In the genomic region with DNA sequence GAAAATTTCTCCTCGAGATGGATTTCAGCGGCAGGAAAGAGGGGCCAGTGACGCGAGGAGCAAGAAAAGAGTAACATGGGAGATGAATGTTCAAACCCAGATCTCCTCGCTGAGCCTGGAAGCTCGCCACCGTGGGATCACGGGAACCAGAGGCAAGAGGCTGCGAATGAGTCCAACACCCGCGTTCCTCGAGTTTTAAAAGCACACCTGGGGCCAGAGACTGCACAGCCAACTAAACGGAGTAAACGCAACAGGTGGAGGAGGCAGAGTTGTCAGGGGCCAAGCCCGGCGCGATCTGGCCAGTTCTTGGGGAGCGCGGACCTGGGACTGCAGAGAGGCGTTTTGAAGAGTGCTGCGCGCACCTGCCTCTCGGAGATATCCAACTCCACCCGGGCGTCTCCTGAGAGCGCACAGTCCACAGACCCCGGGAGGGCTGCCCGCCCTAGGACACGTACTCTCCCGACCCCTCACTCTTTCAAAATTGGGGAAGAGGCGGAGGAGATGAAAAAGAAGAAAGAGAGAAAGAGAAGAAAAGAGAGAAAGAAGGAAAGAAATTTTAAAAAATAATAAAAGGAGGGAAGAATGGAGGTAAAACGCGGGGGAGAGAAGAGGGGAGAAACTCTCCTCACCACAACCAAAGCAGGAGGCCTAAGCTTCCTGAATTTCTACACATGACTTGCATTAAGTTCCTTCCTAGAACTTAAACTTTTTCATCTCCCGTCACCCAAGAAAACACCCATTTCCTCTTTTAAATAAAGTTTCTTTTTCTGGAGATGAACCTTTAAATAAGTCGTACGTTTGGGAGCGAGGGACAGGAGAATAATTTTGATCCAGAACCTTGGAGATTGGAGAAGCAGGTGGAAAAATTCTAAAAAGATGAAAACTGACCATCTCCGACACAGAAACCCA, we compare ENCODE assay signal across 1 cellular context.
TF ChIP-seq lines count a peak whose summit lies in the region.

No MANE protein-coding gene starts in this region.

TF ChIP-seq in GM23338, 12 proteins besides CTCF, POLR2A, EP300 and RAD21 (continued from another document):
- TF ChIP-seq, protein P1, sequence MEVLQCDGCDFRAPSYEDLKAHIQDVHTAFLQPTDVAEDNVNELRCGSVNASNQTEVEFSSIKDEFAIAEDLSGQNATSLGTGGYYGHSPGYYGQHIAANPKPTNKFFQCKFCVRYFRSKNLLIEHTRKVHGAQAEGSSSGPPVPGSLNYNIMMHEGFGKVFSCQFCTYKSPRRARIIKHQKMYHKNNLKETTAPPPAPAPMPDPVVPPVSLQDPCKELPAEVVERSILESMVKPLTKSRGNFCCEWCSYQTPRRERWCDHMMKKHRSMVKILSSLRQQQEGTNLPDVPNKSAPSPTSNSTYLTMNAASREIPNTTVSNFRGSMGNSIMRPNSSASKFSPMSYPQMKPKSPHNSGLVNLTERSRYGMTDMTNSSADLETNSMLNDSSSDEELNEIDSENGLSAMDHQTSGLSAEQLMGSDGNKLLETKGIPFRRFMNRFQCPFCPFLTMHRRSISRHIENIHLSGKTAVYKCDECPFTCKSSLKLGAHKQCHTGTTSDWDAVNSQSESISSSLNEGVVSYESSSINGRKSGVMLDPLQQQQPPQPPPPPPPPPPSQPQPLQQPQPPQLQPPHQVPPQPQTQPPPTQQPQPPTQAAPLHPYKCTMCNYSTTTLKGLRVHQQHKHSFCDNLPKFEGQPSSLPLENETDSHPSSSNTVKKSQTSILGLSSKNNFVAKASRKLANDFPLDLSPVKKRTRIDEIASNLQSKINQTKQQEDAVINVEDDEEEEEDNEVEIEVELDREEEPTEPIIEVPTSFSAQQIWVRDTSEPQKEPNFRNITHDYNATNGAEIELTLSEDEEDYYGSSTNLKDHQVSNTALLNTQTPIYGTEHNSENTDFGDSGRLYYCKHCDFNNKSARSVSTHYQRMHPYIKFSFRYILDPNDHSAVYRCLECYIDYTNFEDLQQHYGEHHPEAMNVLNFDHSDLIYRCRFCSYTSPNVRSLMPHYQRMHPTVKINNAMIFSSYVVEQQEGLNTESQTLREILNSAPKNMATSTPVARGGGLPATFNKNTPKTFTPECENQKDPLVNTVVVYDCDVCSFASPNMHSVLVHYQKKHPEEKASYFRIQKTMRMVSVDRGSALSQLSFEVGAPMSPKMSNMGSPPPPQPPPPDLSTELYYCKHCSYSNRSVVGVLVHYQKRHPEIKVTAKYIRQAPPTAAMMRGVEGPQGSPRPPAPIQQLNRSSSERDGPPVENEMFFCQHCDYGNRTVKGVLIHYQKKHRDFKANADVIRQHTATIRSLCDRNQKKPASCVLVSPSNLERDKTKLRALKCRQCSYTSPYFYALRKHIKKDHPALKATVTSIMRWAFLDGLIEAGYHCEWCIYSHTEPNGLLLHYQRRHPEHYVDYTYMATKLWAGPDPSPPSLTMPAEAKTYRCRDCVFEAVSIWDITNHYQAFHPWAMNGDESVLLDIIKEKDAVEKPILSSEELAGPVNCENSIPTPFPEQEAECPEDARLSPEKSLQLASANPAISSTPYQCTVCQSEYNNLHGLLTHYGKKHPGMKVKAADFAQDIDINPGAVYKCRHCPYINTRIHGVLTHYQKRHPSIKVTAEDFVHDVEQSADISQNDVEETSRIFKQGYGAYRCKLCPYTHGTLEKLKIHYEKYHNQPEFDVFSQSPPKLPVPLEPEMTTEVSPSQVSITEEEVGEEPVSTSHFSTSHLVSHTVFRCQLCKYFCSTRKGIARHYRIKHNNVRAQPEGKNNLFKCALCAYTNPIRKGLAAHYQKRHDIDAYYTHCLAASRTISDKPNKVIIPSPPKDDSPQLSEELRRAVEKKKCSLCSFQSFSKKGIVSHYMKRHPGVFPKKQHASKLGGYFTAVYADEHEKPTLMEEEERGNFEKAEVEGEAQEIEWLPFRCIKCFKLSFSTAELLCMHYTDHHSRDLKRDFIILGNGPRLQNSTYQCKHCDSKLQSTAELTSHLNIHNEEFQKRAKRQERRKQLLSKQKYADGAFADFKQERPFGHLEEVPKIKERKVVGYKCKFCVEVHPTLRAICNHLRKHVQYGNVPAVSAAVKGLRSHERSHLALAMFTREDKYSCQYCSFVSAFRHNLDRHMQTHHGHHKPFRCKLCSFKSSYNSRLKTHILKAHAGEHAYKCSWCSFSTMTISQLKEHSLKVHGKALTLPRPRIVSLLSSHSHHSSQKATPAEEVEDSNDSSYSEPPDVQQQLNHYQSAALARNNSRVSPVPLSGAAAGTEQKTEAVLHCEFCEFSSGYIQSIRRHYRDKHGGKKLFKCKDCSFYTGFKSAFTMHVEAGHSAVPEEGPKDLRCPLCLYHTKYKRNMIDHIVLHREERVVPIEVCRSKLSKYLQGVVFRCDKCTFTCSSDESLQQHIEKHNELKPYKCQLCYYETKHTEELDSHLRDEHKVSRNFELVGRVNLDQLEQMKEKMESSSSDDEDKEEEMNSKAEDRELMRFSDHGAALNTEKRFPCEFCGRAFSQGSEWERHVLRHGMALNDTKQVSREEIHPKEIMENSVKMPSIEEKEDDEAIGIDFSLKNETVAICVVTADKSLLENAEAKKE (CRISPR knock-in tag; IDR thresholded peaks at IDR 0.05), result no peak
- TF ChIP-seq EZH2phosphoT487 (IDR thresholded peaks at IDR 0.05; ENCODE audit: unreplicated experiment) (peak; percentile 42), CREB1 (CRISPR knock-in tag; IDR thresholded peaks at IDR 0.05; ENCODE audit: low read depth) (no peak), STAT1 (IDR thresholded peaks at IDR 0.05; ENCODE audit: unreplicated experiment) (no peak), ZNF331 (CRISPR knock-in tag; IDR thresholded peaks at IDR 0.05; ENCODE audit: low read depth) (no peak)
- TF ChIP-seq, protein P2, sequence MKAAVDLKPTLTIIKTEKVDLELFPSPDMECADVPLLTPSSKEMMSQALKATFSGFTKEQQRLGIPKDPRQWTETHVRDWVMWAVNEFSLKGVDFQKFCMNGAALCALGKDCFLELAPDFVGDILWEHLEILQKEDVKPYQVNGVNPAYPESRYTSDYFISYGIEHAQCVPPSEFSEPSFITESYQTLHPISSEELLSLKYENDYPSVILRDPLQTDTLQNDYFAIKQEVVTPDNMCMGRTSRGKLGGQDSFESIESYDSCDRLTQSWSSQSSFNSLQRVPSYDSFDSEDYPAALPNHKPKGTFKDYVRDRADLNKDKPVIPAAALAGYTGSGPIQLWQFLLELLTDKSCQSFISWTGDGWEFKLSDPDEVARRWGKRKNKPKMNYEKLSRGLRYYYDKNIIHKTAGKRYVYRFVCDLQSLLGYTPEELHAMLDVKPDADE (IDR thresholded peaks at IDR 0.05), result no peak
